14 cellular contexts compared by ENCODE assay signal in genomic region chr19:48925240-48925843, GRCh38. TPM values are rescaled to one million over a fixed set of nuclear protein-coding genes. Genes with fewer than 3 reads are reported as not detected.
DNase-seq lines count a peak whose midpoint lies in the region; TF ChIP-seq lines count a peak whose summit lies in the region.
"Had no signal": no experiment of that assay in that cellular context is flagged by ENCODE, and none has a peak within 500 bp of the region (broad histone marks: within the 10 kb centered on the region; RNA-seq: fewer than 3 reads in every experiment).

No MANE protein-coding gene starts in this region.

- H3K27ac Mint-ChIP-seq in HFFc6 = peak overlapping the region; percentile 77
- H3K27ac Mint-ChIP-seq: activated naive CD4-positive, alpha-beta T cell treated with anti-CD3 and anti-CD28 coated beads, Interleukin-2, amount 50 U/mL, for 24 hours; CD4-positive, CD25-positive, alpha-beta regulatory T cell had no signal

- H3K27ac ChIP-seq in prostate gland = no peak overlapping the region
- H3K27ac ChIP-seq: neutrophil, thyroid gland had no signal

- H3K27me3 ChIP-seq in prostate gland (replicated peaks; ENCODE audit: insufficient read depth) = no peaks in the 10 kb centered on the region
- H3K27me3 ChIP-seq: neutrophil, thyroid gland had no signal

- 86% methylated on average over 11 of the region's 11 CpGs for WGBS in prostate gland

- peaks cover 22% of the 10 kb centered on the region for H3K4me1 Mint-ChIP-seq in HFFc6 (ENCODE audit: low read depth)

- intact Hi-C loops in prostate gland (cut with DNase I) = no loop called here

- POLR2A ChIA-PET in AG04449 (lab: Yijun Ruan, JAX) = interaction anchor here (0.5 to 2.1 kb wide), 10 partner anchors 21 to 51 kb away, joined by 3 to 9 read pairs (median 4); partner anchors contain the start of genes BAX and NUCB1

- no peaks in the 10 kb centered on the region for H3K4me1 ChIP-seq in prostate gland (replicated peaks)
- H3K4me1 ChIP-seq: thyroid gland had no signal

- H3K36me3 Mint-ChIP-seq in HFFc6 (ENCODE audit: low read depth) = peaks cover 5% of the 10 kb centered on the region; the same call in 1 of the 2 replicates

- TF ChIP-seq POLR2A in prostate gland (IDR thresholded peaks at IDR 0.05) = no peak

- no peaks in the 10 kb centered on the region for H3K9me3 Mint-ChIP-seq in HFFc6
- H3K9me3 Mint-ChIP-seq: activated CD4-positive, alpha-beta T cell treated with anti-CD3 and anti-CD28 coated beads, Interleukin-2, amount 10 ng/mL, durations not matched to agents 24 days and 14 days; activated naive CD4-positive, alpha-beta T cell treated with anti-CD3 and anti-CD28 coated beads, Interleukin-2, amount 50 U/mL, for 24 hours; CD4-positive, CD25-positive, alpha-beta regulatory T cell had no signal

- H3K36me3 ChIP-seq in prostate gland = no peaks in the 10 kb centered on the region

- CTCF ChIA-PET in AG04449 (lab: Yijun Ruan, JAX) = interaction anchor here (1.1 kb wide), 1 partner anchor 45 kb away, joined by 3 read pairs; no protein-coding TSS in a partner anchor

- no peak for TF ChIP-seq CTCF in AG04449 (IDR thresholded peaks at IDR 0.05; ENCODE audit: insufficient read depth, low read length, missing control alignments)
- no peak for TF ChIP-seq CTCF in HFFc6 (IDR thresholded peaks at IDR 0.05)
- TF ChIP-seq CTCF in prostate gland (IDR thresholded peaks at IDR 0.05) = no peak

- H3K4me3 Mint-ChIP-seq in HFFc6 = no peak overlapping the region
- H3K4me3 Mint-ChIP-seq: activated CD4-positive, alpha-beta T cell treated with anti-CD3 and anti-CD28 coated beads, Interleukin-2, amount 10 ng/mL, durations not matched to agents 24 days and 14 days; activated naive CD4-positive, alpha-beta T cell treated with anti-CD3 and anti-CD28 coated beads, Interleukin-2, amount 50 U/mL, for 24 hours had no signal

- no peak overlapping the region for H3K4me3 ChIP-seq in AG04449 (ENCODE audit: low read depth, low read length)
- no peak overlapping the region for H3K4me3 ChIP-seq in prostate gland
- H3K4me3 ChIP-seq: GM12878, thyroid gland had no signal

- DNase-seq in AG04449 (ENCODE audit: low read depth, low spot score) (peak; percentile 73), HFFc6 (peak; percentile 75), astrocyte of the hippocampus (ENCODE audit: low read depth, low spot score) (peak; percentile 64), kidney tubule cell (ENCODE audit: low spot score) (peak; percentile 95), NCI-H774 (lab: John Stamatoyannopoulos, UW) (no peak), DMS 273 (lab: John Stamatoyannopoulos, UW; ENCODE audit: unreplicated experiment) (no peak), prostate gland (ENCODE audit: low spot score) (no peak), DMS153 treated with DMSO at 0.1 percent for 48 hours (lab: John Stamatoyannopoulos, UW; ENCODE audit: unreplicated experiment) (no peak)
- DNase-seq: activated CD4-positive, alpha-beta T cell treated with anti-CD3 and anti-CD28 coated beads, Interleukin-2, amount 10 ng/mL, durations not matched to agents 24 days and 14 days; CD4-positive, CD25-positive, alpha-beta regulatory T cell; thyroid gland had no signal

- H3K9me3 ChIP-seq in prostate gland = no peaks in the 10 kb centered on the region
- H3K9me3 ChIP-seq: neutrophil, thyroid gland had no signal

- peaks cover 3% of the 10 kb centered on the region for H3K27me3 Mint-ChIP-seq in HFFc6 (ENCODE audit: insufficient read depth)
- H3K27me3 Mint-ChIP-seq: activated CD4-positive, alpha-beta T cell treated with anti-CD3 and anti-CD28 coated beads, Interleukin-2, amount 10 ng/mL, durations not matched to agents 24 days and 14 days; activated naive CD4-positive, alpha-beta T cell treated with anti-CD3 and anti-CD28 coated beads, Interleukin-2, amount 50 U/mL, for 24 hours; CD4-positive, CD25-positive, alpha-beta regulatory T cell had no signal

RNA-seq across cellular contexts. Expression of gene DHDH, which starts 8.2 kb away (rescaled TPM):
- total RNA-seq in HFFc6 (2021; fragmentation: NEBNext Ultra II Directional; extraction: Animal tissue kit (Norgen Biotek cat#: 25700)) = not detected
- total RNA-seq in prostate gland = 10 to 100 TPM in 1 of 2 donors, 1 to 10 TPM in 1; 4.6 to 12.6 TPM
- total RNA-seq: CD4-positive, CD25-positive, alpha-beta regulatory T cell; GM12878; thyroid gland had no signal

RNA-seq across cellular contexts. Expression of gene NUCB1, which starts 25.2 kb away (rescaled TPM):
- total RNA-seq in HFFc6 (2021; fragmentation: NEBNext Ultra II Directional; extraction: Animal tissue kit (Norgen Biotek cat#: 25700)) = 100 to 1,000 TPM; 129 to 160 (median 152) TPM
- 100 to 1,000 TPM; 432 to 441 TPM for total RNA-seq in prostate gland

RNA-seq across cellular contexts. Expression of gene TULP2, which starts 26.8 kb away (rescaled TPM):
- under 1 TPM in 1 of 6 experiments, not detected in 5; 0.38 TPM for total RNA-seq in HFFc6 (2021; fragmentation: NEBNext Ultra II Directional; extraction: Animal tissue kit (Norgen Biotek cat#: 25700))
- 10 to 100 TPM in 1 of 2 donors, not detected in 1; 10.7 TPM for total RNA-seq in prostate gland
- total RNA-seq: activated CD4-positive, alpha-beta T cell treated with anti-CD3 and anti-CD28 coated beads, Interleukin-2, amount 10 ng/mL, durations not matched to agents 24 days and 14 days; CD4-positive, CD25-positive, alpha-beta regulatory T cell had no signal

RNA-seq across cellular contexts. Expression of gene BAX, which starts 29.3 kb away (rescaled TPM):
- 100 to 1,000 TPM; 223 to 260 (median 244) TPM for total RNA-seq in HFFc6 (2021; fragmentation: NEBNext Ultra II Directional; extraction: Animal tissue kit (Norgen Biotek cat#: 25700))
- total RNA-seq in prostate gland = 10 to 100 TPM; 52.1 to 62.3 TPM

RNA-seq across cellular contexts. Expression of gene FTL, which starts 39.8 kb away (rescaled TPM):
- total RNA-seq in HFFc6 (2021; fragmentation: NEBNext Ultra II Directional; extraction: Animal tissue kit (Norgen Biotek cat#: 25700)) = 1,000 to 10,000 TPM; 2,438 to 4,450 (median 3,824) TPM
- 1,000 to 10,000 TPM; 1,764 to 2,124 TPM for total RNA-seq in prostate gland

Comparison
In these comparisons a context has a peak if more than half of its experiments do, and no peak if none do; other contexts are left out.
1. DNase-seq: peak in AG04449 (single experiment), HFFc6 (single experiment), astrocyte of the hippocampus (single experiment) and kidney tubule cell (single experiment); none in NCI-H774 (single experiment), DMS 273 (single experiment), prostate gland (single experiment) and DMS153 treated with DMSO at 0.1 percent for 48 hours (single experiment).
2. RNA of gene DHDH, which starts 8.2 kb away (total RNA-seq): 4.6 to 12.6 TPM in prostate gland; not detected in HFFc6; every median in the first group is over 4 times any median in the second.